15 cellular contexts compared by ENCODE assay signal in genomic region chr1:156001682-156002171, GRCh38. TPM values are rescaled to one million over a fixed set of nuclear protein-coding genes. Genes with fewer than 3 reads are reported as not detected.
A peak's percentile ranks its signal among the peaks of the same experiment; 100 is the strongest.
DNase-seq lines count a peak whose midpoint lies in the region; ATAC-seq, FAIRE-seq and TF ChIP-seq lines count a peak whose summit lies in the region.
"Had no signal": no experiment of that assay in that cellular context is flagged by ENCODE, and none has a peak within 500 bp of the region (broad histone marks: within the 10 kb centered on the region; RNA-seq: fewer than 3 reads in every experiment).

No MANE protein-coding gene starts in this region.

- no peak for TF ChIP-seq POLR2A in right lobe of liver (IDR thresholded peaks at IDR 0.05)
- TF ChIP-seq POLR2A in H54 (IDR thresholded peaks at IDR 0.05; ENCODE audit: low read depth, low read length) = no peak

- no peaks in the 10 kb centered on the region for H3K27me3 Mint-ChIP-seq in endothelial cell (ENCODE audit: unreplicated experiment)
- H3K27me3 Mint-ChIP-seq: effector memory CD8-positive, alpha-beta T cell had no signal

- no peaks in the 10 kb centered on the region for H3K9me3 Mint-ChIP-seq in endothelial cell (ENCODE audit: unreplicated experiment)
- H3K9me3 Mint-ChIP-seq: activated CD4-positive, alpha-beta memory T cell treated with anti-CD3 and anti-CD28 coated beads, Interleukin-2, amount 10 ng/mL, durations not matched to agents 7 days and 5 days; effector memory CD8-positive, alpha-beta T cell; mesothelial cell of epicardium had no signal

- H3K4me1 ChIP-seq in right lobe of liver = peaks cover 0 to 16% (median 7%) of the 10 kb centered on the region in 4 donors

- H3K27ac ChIP-seq in 22Rv1 = peak overlapping the region; percentile 22; the same call in 1 of the 2 replicates
- H3K27ac ChIP-seq in right lobe of liver = peak overlapping the region in 1 of 3 donors; percentile 33
- H3K27ac ChIP-seq: HL-60 had no signal

- peak; percentile 66 to 86 (median 75) for ATAC-seq in right lobe of liver
- ATAC-seq: effector memory CD8-positive, alpha-beta T cell had no signal

- TF ChIP-seq CTCF in 22Rv1 (IDR thresholded peaks at IDR 0.05) (no peak), right lobe of liver (IDR thresholded peaks at IDR 0.05) (peak in 3 of 4 donors; percentile 11 to 24 (median 14)), endothelial cell (IDR thresholded peaks at IDR 0.05; ENCODE audit: unreplicated experiment) (no peak)

- H3K36me3 ChIP-seq in right lobe of liver = no peaks in the 10 kb centered on the region

- 36% methylated on average over 3 of the region's 3 CpGs for WGBS in right lobe of liver (ENCODE audit: insufficient coverage, low coverage, low lambda C conversion rate, missing lambda C conversion rate)

- no peaks in the 10 kb centered on the region for H3K9me3 ChIP-seq in right lobe of liver

- no peaks in the 10 kb centered on the region for H3K36me3 Mint-ChIP-seq in endothelial cell (ENCODE audit: low read depth, unreplicated experiment)
- H3K36me3 Mint-ChIP-seq: mesothelial cell of epicardium had no signal

- no peak for FAIRE-seq in H54 (lab: Jason Lieb, UNC)

- intact Hi-C loops in right lobe of liver (cut with DNase I) = loop anchor here (10.0 kb wide), 2 partner anchors 53 to 63 kb away; partner anchors contain the start of genes LAMTOR2 (in 1 of the 2), RAB25 (in 1 of the 2) and UBQLN4 (in 1 of the 2)

- H3K4me1 Mint-ChIP-seq in endothelial cell (ENCODE audit: unreplicated experiment) = peaks cover 11% of the 10 kb centered on the region

- no peak overlapping the region for H3K4me3 Mint-ChIP-seq in endothelial cell (ENCODE audit: unreplicated experiment)
- H3K4me3 Mint-ChIP-seq: activated CD4-positive, alpha-beta memory T cell treated with anti-CD3 and anti-CD28 coated beads, Interleukin-2, amount 10 ng/mL, durations not matched to agents 7 days and 5 days; effector memory CD8-positive, alpha-beta T cell; mesothelial cell of epicardium had no signal

- no peak overlapping the region for H3K27ac Mint-ChIP-seq in endothelial cell (ENCODE audit: unreplicated experiment)
- H3K27ac Mint-ChIP-seq: activated CD4-positive, alpha-beta memory T cell treated with anti-CD3 and anti-CD28 coated beads, Interleukin-2, amount 10 ng/mL, durations not matched to agents 7 days and 5 days; mesothelial cell of epicardium had no signal

- H3K4me3 ChIP-seq in right lobe of liver = no peak overlapping the region

- peak; percentile 34 to 60 for DNase-seq in Kasumi-1 (lab: John Stamatoyannopoulos, UW)
- peak; percentile 34 for DNase-seq in astrocyte of the hippocampus (ENCODE audit: low read depth, low spot score)
- DNase-seq in right lobe of liver = no peak
- DNase-seq in endothelial cell (ENCODE audit: low spot score) = no peak
- no peak for DNase-seq in NCI-H1436 (lab: John Stamatoyannopoulos, UW)
- no peak for DNase-seq in activated CD4-positive, CD25-positive, alpha-beta regulatory T cell treated with anti-CD3 and anti-CD28 coated beads, Interleukin-2, amount 50 U/mL, for 72 hours
- DNase-seq in H54 (ENCODE audit: insufficient read length, low spot score) = no peak
- DNase-seq: activated CD4-positive, alpha-beta memory T cell treated with anti-CD3 and anti-CD28 coated beads, Interleukin-2, amount 10 ng/mL, durations not matched to agents 7 days and 5 days; effector memory CD8-positive, alpha-beta T cell; EL; NCI-H1417 treated with DMSO at 0.1 percent for 48 hours; trophoblast cell had no signal

- H3K27me3 ChIP-seq in right lobe of liver = no peaks in the 10 kb centered on the region

RNA-seq across cellular contexts. Expression of gene SSR2, which starts 19.0 kb away (rescaled TPM):
- 100 to 1,000 TPM in 4 of 6 experiments, 10 to 100 TPM in 2; 59.5 to 227 (median 103) TPM for total RNA-seq in right lobe of liver
- 340 TPM for total RNA-seq in endothelial cell (ENCODE audit: unreplicated experiment)

RNA-seq across cellular contexts. Expression of gene ARHGEF2, which starts 23.4 kb away (rescaled TPM):
- total RNA-seq in right lobe of liver = 10 to 100 TPM in 4 of 6 experiments, 1 to 10 TPM in 2; 7.9 to 23.8 (median 13.1) TPM
- 244 TPM for total RNA-seq in endothelial cell (ENCODE audit: unreplicated experiment)

RNA-seq across cellular contexts. Expression of gene UBQLN4, which starts 51.9 kb away (rescaled TPM):
- 10 to 100 TPM; 19.0 to 25.5 (median 21.0) TPM for total RNA-seq in right lobe of liver
- 47.6 TPM for total RNA-seq in endothelial cell (ENCODE audit: unreplicated experiment)

RNA-seq across cellular contexts. Expression of gene LAMTOR2, which starts 52.9 kb away (rescaled TPM):
- total RNA-seq in right lobe of liver = 10 to 100 TPM; 49.4 to 71.0 (median 60.3) TPM
- total RNA-seq in endothelial cell (ENCODE audit: unreplicated experiment) = 82.4 TPM

RNA-seq across cellular contexts. Expression of gene RAB25, which starts 59.2 kb away (rescaled TPM):
- total RNA-seq in right lobe of liver (1 to 10 TPM in 2 of 6 experiments, under 1 TPM in 4; 0.40 to 3.2 (median 0.77) TPM), endothelial cell (ENCODE audit: unreplicated experiment) (1.6 TPM)

Comparison
In these comparisons a context has a peak if more than half of its experiments do, and no peak if none do; other contexts are left out.
1. CTCF ChIP-seq: peak in right lobe of liver (3 of 4); none in 22Rv1 (single experiment) and endothelial cell (single experiment).
2. DNase-seq: peak in Kasumi-1 (2 of 2) and astrocyte of the hippocampus (single experiment); none in right lobe of liver (0 of 3), endothelial cell (single experiment), NCI-H1436 (single experiment), activated CD4-positive, CD25-positive, alpha-beta regulatory T cell treated with anti-CD3 and anti-CD28 coated beads, Interleukin-2, amount 50 U/mL, for 72 hours (single experiment) and H54 (single experiment).